21 cellular contexts compared by ENCODE assay signal in the genomic region with DNA sequence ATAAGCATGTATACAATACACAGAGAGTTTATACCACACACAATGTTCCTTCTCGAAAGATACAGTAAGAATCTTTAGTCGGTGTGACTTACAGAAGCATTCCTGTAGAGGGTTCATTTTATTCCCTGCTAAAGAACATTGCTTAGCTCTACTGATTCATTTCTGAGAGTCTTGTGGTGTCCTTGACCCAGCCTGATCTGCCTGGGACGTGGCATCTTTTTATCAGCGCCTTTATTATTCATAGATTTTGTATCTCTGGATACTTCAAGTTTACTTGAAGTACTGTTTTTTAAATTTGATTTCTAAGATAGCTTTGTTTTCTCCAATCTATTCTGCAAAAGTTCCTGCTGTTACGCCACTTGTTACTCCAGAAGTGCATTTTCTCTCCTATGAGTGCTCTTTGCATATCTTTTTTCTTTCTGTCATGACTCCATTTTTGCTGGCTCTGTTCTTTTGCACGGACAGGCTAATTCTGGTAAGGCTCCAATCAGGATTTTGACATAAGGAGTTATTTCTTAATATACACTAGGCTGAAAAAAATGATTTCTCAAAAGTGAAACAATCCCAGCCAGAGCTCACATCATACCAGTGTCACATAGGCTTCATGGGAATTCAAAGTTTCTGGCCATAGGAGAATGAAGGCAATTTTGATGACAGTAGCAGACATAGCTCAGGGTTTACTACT.
DNase-seq lines count a peak whose midpoint lies in the region; ATAC-seq and TF ChIP-seq lines count a peak whose summit lies in the region.
"Had no signal": no experiment of that assay in that cellular context is flagged by ENCODE, and none has a peak within 500 bp of the region (broad histone marks: within the 10 kb centered on the region; RNA-seq: fewer than 3 reads in every experiment).

No MANE protein-coding gene starts in this region.

- DNase-seq in GM12865 (ENCODE audit: low read depth) (no peak), adrenal gland (peak; percentile 32 to 79 (median 60)), fibroblast of pulmonary artery (ENCODE audit: low read depth) (peak; percentile 44), skeletal muscle cell (ENCODE audit: low read depth) (peak; percentile 18), NCI-H2081 (lab: John Stamatoyannopoulos, UW) (no peak)
- DNase-seq: C1 segment of cervical spinal cord; CD8-positive, alpha-beta memory T cell; DMS 273 treated with DMSO at 0.1 percent for 48 hours; DMS79; GF-D8; MM.1S; NCI-H2029; NCI-H2227 treated with DMSO at 0.1 percent for 48 hours; NCI-H526 treated with DMSO at 0.1 percent for 48 hours; SHP77 had no signal

- no peaks in the 10 kb centered on the region for H3K9me3 ChIP-seq in adrenal gland (replicated peaks in 1 of 3)
- H3K9me3 ChIP-seq: A549 had no signal

- TF ChIP-seq CTCF in GM12865 (IDR thresholded peaks at IDR 0.05; ENCODE audit: insufficient read depth, low read depth, low read length, missing control alignments) = no peak
- TF ChIP-seq CTCF in adrenal gland (IDR thresholded peaks at IDR 0.05) = no peak
- TF ChIP-seq CTCF in fibroblast of pulmonary artery (IDR thresholded peaks at IDR 0.05; ENCODE audit: low read length, missing control alignments) = no peak

- H3K4me3 ChIP-seq in GM12865 (ENCODE audit: low read depth, low read length) = peak overlapping the region; percentile 18; the same call in 1 of the 2 replicates
- H3K4me3 ChIP-seq in adrenal gland = peak overlapping the region in 1 of 4 donors; percentile 9
- no peak overlapping the region for H3K4me3 ChIP-seq in fibroblast of pulmonary artery (replicated peaks; ENCODE audit: low read depth, low read length)
- no peak overlapping the region for H3K4me3 ChIP-seq in skeletal muscle cell (ENCODE audit: low read depth, low read length)
- H3K4me3 ChIP-seq: A549 had no signal

- no peaks in the 10 kb centered on the region for H3K27me3 ChIP-seq in adrenal gland

- H3K36me3 ChIP-seq in adrenal gland (replicated peaks in 1 of 2) = no peaks in the 10 kb centered on the region

- peaks cover 5 to 6% of the 10 kb centered on the region in 2 donors for H3K4me1 ChIP-seq in adrenal gland (replicated peaks in 1 of 2)
- H3K4me1 ChIP-seq: A549 had no signal

- peak overlapping the region in 4 of 5 donors; percentile 24 to 49 (median 46) for H3K27ac ChIP-seq in adrenal gland
- H3K27ac ChIP-seq: A549, KMS-11, RWPE1 had no signal

- ATAC-seq in HG03039 (IDR thresholded peaks at IDR 0.05; ENCODE audit: unreplicated experiment) (no peak), GM18520 (IDR thresholded peaks at IDR 0.05; ENCODE audit: unreplicated experiment) (no peak)
- ATAC-seq: A549, HCT116 had no signal

- 39 to 44% (median 41%) methylated on average over 6 of the region's 6 CpGs for WGBS in adrenal gland, 4 donors

- intact Hi-C loops in adrenal gland (cut with DNase I) = no loop called here

- TF ChIP-seq POLR2A in adrenal gland (IDR thresholded peaks at IDR 0.05) = no peak

Comparison
In these comparisons a context has a peak if more than half of its experiments do, and no peak if none do; other contexts are left out.
1. DNase-seq: peak in adrenal gland (7 of 7), fibroblast of pulmonary artery (single experiment) and skeletal muscle cell (single experiment); none in GM12865 (single experiment) and NCI-H2081 (0 of 2).